In genomic region chr19:46660601-46661019, GRCh38 we compare ENCODE assay signal across 6 cellular contexts. TPM values are rescaled to one million over a fixed set of nuclear protein-coding genes. Genes with fewer than 3 reads are reported as not detected.
DNase-seq lines count a peak whose midpoint lies in the region; ATAC-seq and TF ChIP-seq lines count a peak whose summit lies in the region.

No MANE protein-coding gene starts in this region.

- no peaks in the 10 kb centered on the region for H3K9me3 Mint-ChIP-seq in activated CD4-positive, alpha-beta T cell treated with anti-CD3 and anti-CD28 coated beads, Interleukin-2, amount 10 ng/mL, durations not matched to agents 7 days and 5 days

- ATAC-seq in GM19467 (IDR thresholded peaks at IDR 0.05; ENCODE audit: unreplicated experiment) (peak; percentile 2), lower lobe of right lung (no peak), GM18907 (IDR thresholded peaks at IDR 0.05; ENCODE audit: unreplicated experiment) (no peak)

- no peak for TF ChIP-seq CTCF in lower lobe of right lung (IDR thresholded peaks at IDR 0.05)

- no peaks in the 10 kb centered on the region for H3K9me3 ChIP-seq in lower lobe of right lung

- intact Hi-C loops in lower lobe of right lung (cut with DNase I): loop anchor here (10.0 kb wide), 1 partner anchor 56 kb away; the partner anchor contains the start of gene CALM3

- H3K27me3 ChIP-seq in lower lobe of right lung (ENCODE audit: low read depth): peaks cover 29% of the 10 kb centered on the region

- peaks cover 23% of the 10 kb centered on the region for H3K27me3 Mint-ChIP-seq in activated CD4-positive, alpha-beta T cell treated with anti-CD3 and anti-CD28 coated beads, Interleukin-2, amount 10 ng/mL, durations not matched to agents 7 days and 5 days

- CTCF ChIA-PET in activated CD4-positive, alpha-beta T cell treated with anti-CD3 and anti-CD28 coated beads, Interleukin-2, amount 10 ng/mL, durations not matched to agents 7 days and 5 days (lab: Charles Lee): interaction anchor here (0.5 to 4.1 kb wide), 15 partner anchors 12 to 578 kb away, joined by 3 to 78 read pairs (median 8); partner anchors contain the start of gene CALM3

- peak overlapping the region; percentile 65 for H3K4me3 ChIP-seq in lower lobe of right lung

- peaks cover 26% of the 10 kb centered on the region for H3K4me1 ChIP-seq in lower lobe of right lung

- peaks cover 22% of the 10 kb centered on the region for H3K4me1 Mint-ChIP-seq in activated CD4-positive, alpha-beta T cell treated with anti-CD3 and anti-CD28 coated beads, Interleukin-2, amount 10 ng/mL, durations not matched to agents 7 days and 5 days

- no peaks in the 10 kb centered on the region for H3K36me3 ChIP-seq in lower lobe of right lung

- H3K4me3 Mint-ChIP-seq in activated CD4-positive, alpha-beta T cell treated with anti-CD3 and anti-CD28 coated beads, Interleukin-2, amount 10 ng/mL, durations not matched to agents 7 days and 5 days: peak overlapping the region; percentile 65

- peak overlapping the region; percentile 43 for H3K27ac ChIP-seq in lower lobe of right lung

- no peak overlapping the region for H3K27ac Mint-ChIP-seq in activated CD4-positive, alpha-beta T cell treated with anti-CD3 and anti-CD28 coated beads, Interleukin-2, amount 10 ng/mL, durations not matched to agents 7 days and 5 days

- H3K36me3 Mint-ChIP-seq in activated CD4-positive, alpha-beta T cell treated with anti-CD3 and anti-CD28 coated beads, Interleukin-2, amount 10 ng/mL, durations not matched to agents 7 days and 5 days (ENCODE audit: low read depth): no peaks in the 10 kb centered on the region

- DNase-seq in activated CD4-positive, alpha-beta T cell treated with anti-CD3 and anti-CD28 coated beads, Interleukin-2, amount 10 ng/mL, durations not matched to agents 7 days and 5 days: no peak
- DNase-seq in lower lobe of right lung: no peak
- DNase-seq in H4 (ENCODE audit: low spot score): no peak
- DNase-seq in epidermal melanocyte (ENCODE audit: insufficient read length, low spot score): no peak

- POLR2A ChIA-PET in activated CD4-positive, alpha-beta T cell treated with anti-CD3 and anti-CD28 coated beads, Interleukin-2, amount 10 ng/mL, durations not matched to agents 7 days and 5 days (lab: Charles Lee): interaction anchor here (0.6 to 0.9 kb wide), 2 partner anchors 43 to 46 kb away, joined by 3 read pairs; no protein-coding TSS in a partner anchor

RNA-seq across cellular contexts. Expression of gene DACT3, which starts 0.4 kb away (rescaled TPM):
- under 1 TPM; 0.31 to 0.42 TPM for total RNA-seq in activated CD4-positive, alpha-beta T cell treated with anti-CD3 and anti-CD28 coated beads, Interleukin-2, amount 10 ng/mL, durations not matched to agents 7 days and 5 days
- 4.9 TPM for total RNA-seq in lower lobe of right lung
- total RNA-seq in H4 (2014; rRNA removed; shearing (Covaris generic)): 0.56 and 0.78 TPM in 2 replicates

RNA-seq across cellular contexts. Expression of gene GNG8, which starts 24.6 kb away (rescaled TPM):
- not detected for total RNA-seq in activated CD4-positive, alpha-beta T cell treated with anti-CD3 and anti-CD28 coated beads, Interleukin-2, amount 10 ng/mL, durations not matched to agents 7 days and 5 days
- not detected for total RNA-seq in lower lobe of right lung
- not detected in 2 replicates for total RNA-seq in H4 (2014; rRNA removed; shearing (Covaris generic))

RNA-seq across cellular contexts. Expression of gene PTGIR, which starts 35.7 kb away (rescaled TPM):
- total RNA-seq in activated CD4-positive, alpha-beta T cell treated with anti-CD3 and anti-CD28 coated beads, Interleukin-2, amount 10 ng/mL, durations not matched to agents 7 days and 5 days: 10 to 100 TPM; 14.0 to 14.7 TPM
- 6.9 TPM for total RNA-seq in lower lobe of right lung
- 0.06 and 0.08 TPM in 2 replicates for total RNA-seq in H4 (2014; rRNA removed; shearing (Covaris generic))

RNA-seq across cellular contexts. Expression of gene PRKD2, which starts 56.3 kb away (rescaled TPM):
- 100 to 1,000 TPM; 175 to 178 TPM for total RNA-seq in activated CD4-positive, alpha-beta T cell treated with anti-CD3 and anti-CD28 coated beads, Interleukin-2, amount 10 ng/mL, durations not matched to agents 7 days and 5 days
- 45.0 TPM for total RNA-seq in lower lobe of right lung
- 14.3 and 18.0 TPM in 2 replicates for total RNA-seq in H4 (2014; rRNA removed; shearing (Covaris generic))

RNA-seq across cellular contexts. Expression of gene CALM3, which starts 59.5 kb away (rescaled TPM):
- total RNA-seq in activated CD4-positive, alpha-beta T cell treated with anti-CD3 and anti-CD28 coated beads, Interleukin-2, amount 10 ng/mL, durations not matched to agents 7 days and 5 days: 100 to 1,000 TPM; 700 to 784 TPM
- 155 TPM for total RNA-seq in lower lobe of right lung
- total RNA-seq in H4 (2014; rRNA removed; shearing (Covaris generic)): 166 TPM in 2 replicates
